In genomic region chr1:6239950-6240768, GRCh38 we compare ENCODE assay signal across 13 cellular contexts. TPM values are rescaled to one million over a fixed set of nuclear protein-coding genes. Genes with fewer than 3 reads are reported as not detected.
DNase-seq lines count a peak whose midpoint lies in the region; ATAC-seq and TF ChIP-seq lines count a peak whose summit lies in the region.
"Had no signal": no experiment of that assay in that cellular context is flagged by ENCODE, and none has a peak within 500 bp of the region (broad histone marks: within the 10 kb centered on the region; RNA-seq: fewer than 3 reads in every experiment).

No MANE protein-coding gene starts in this region.

- H3K4me3 Mint-ChIP-seq in H9: peak overlapping the region; percentile 47 to 74

- no peak overlapping the region for H4K91ac ChIP-seq in H9 (ENCODE audit: insufficient read length, low read depth, low read length)

- peaks cover 2% of the 10 kb centered on the region; the same call in 1 of the 2 replicates for H3K79me2 ChIP-seq in H9 (ENCODE audit: insufficient read depth, low read length)

- H3K4me2 ChIP-seq in H9 (ENCODE audit: insufficient read depth, insufficient read length, low read length): peak overlapping the region; percentile 21

- H3K36me3 ChIP-seq in iPS-15b (ENCODE audit: control insufficient read depth, insufficient read depth, low read length) (no peaks in the 10 kb centered on the region), tibial artery (no peaks in the 10 kb centered on the region)

- H3K27ac ChIP-seq in H9 (ENCODE audit: insufficient read length, low read depth, low read length): peak overlapping the region; percentile 82
- no peak overlapping the region for H3K27ac ChIP-seq in tibial artery
- H3K27ac ChIP-seq: dorsolateral prefrontal cortex had no signal

- no peak for ATAC-seq in HG02642 (IDR thresholded peaks at IDR 0.05; ENCODE audit: poor library complexity, unreplicated experiment)
- ATAC-seq in GM18502 (IDR thresholded peaks at IDR 0.05; ENCODE audit: poor library complexity, unreplicated experiment): no peak
- ATAC-seq: Panc1 had no signal

- no peak overlapping the region for H2BK5ac ChIP-seq in H9 (ENCODE audit: insufficient read length, low read length)

- peak overlapping the region; percentile 1 for H3K4me3 ChIP-seq in iPS-15b (ENCODE audit: low read depth, low read length)
- H3K4me3 ChIP-seq in tibial artery: no peak overlapping the region
- H3K4me3 ChIP-seq: dorsolateral prefrontal cortex had no signal

- H3K9me3 ChIP-seq in H9 (ENCODE audit: control insufficient read depth, low read depth, low read length) (no peaks in the 10 kb centered on the region), iPS-15b (ENCODE audit: control insufficient read depth, insufficient read depth, low read length) (no peaks in the 10 kb centered on the region), tibial artery (no peaks in the 10 kb centered on the region)

- H2BK120ac ChIP-seq in H9 (ENCODE audit: low read depth, low read length, poor library complexity, severe bottlenecking): no peak overlapping the region

- H3K79me1 ChIP-seq in H9 (ENCODE audit: insufficient read depth, low read depth, low read length, poor library complexity, severe bottlenecking): no peaks in the 10 kb centered on the region

- no CpG with 5 or more reads among the region's 17 CpGs for WGBS in H9 (ENCODE audit: extremely low coverage, insufficient read length, low lambda C conversion rate)

- no peaks in the 10 kb centered on the region for H4K20me1 ChIP-seq in H9 (ENCODE audit: control insufficient read depth, insufficient read depth, insufficient read length)

- intact Hi-C loops in tibial artery (cut with DNase I; ENCODE audit: low total_unique reads): loop anchor here (5.0 kb wide), 2 partner anchors 43 to 188 kb away; partner anchors contain the start of gene RPL22

- peaks cover 46 to 54% of the 10 kb centered on the region in 2 experiments for H3K4me1 Mint-ChIP-seq in H9
- H3K4me1 Mint-ChIP-seq: nephron had no signal

- H4K8ac ChIP-seq in H9 (replicated peaks; ENCODE audit: insufficient read length, low read depth, low read length): no peak overlapping the region

- no peaks in the 10 kb centered on the region for H3K36me3 Mint-ChIP-seq in H9 (ENCODE audit: insufficient read depth in 1 of 3, low read depth in 3 of 3)

- H3K4me1 ChIP-seq in H9 (ENCODE audit: insufficient read depth, low read length) (peaks cover 5% of the 10 kb centered on the region; the same call in 1 of the 2 replicates), iPS-15b (ENCODE audit: control insufficient read depth, insufficient read depth, low read length) (peaks cover 28% of the 10 kb centered on the region), tibial artery (peaks cover 0 to 19% (median 18%) of the 10 kb centered on the region in 4 donors)

- H3K23me2 ChIP-seq in H9 (ENCODE audit: insufficient read length, low read depth, low read length, poor library complexity, severe bottlenecking): peaks cover 23% of the 10 kb centered on the region

- TF ChIP-seq CTCF in H9 (conservative IDR thresholded peaks at IDR 0.05) (no peak), tibial artery (IDR thresholded peaks at IDR 0.05) (no peak)

- no peak overlapping the region for H2AFZ ChIP-seq in H9 (ENCODE audit: low read length)

- H2BK12ac ChIP-seq in H9 (ENCODE audit: insufficient read length, low read depth, low read length): no peak overlapping the region

- H3K9me3 Mint-ChIP-seq in H9: no peaks in the 10 kb centered on the region; a peak in 2 of 5 replicates
- H3K9me3 Mint-ChIP-seq: nephron had no signal

- H3K27ac Mint-ChIP-seq in H9: peak overlapping the region; percentile 98 to 99 (median 99)
- H3K27ac Mint-ChIP-seq: nephron had no signal

- no peak overlapping the region for H2BK15ac ChIP-seq in H9 (ENCODE audit: low read depth, low read length)

- no peak overlapping the region for H3T11ph ChIP-seq in H9 (ENCODE audit: low read length)

- no peak overlapping the region for H4K5ac ChIP-seq in H9 (ENCODE audit: insufficient read length, low read depth, low read length)

- DNase-seq in H9 (peak; percentile 63), NCI-H510A treated with DMSO at 0.1 percent for 48 hours (lab: John Stamatoyannopoulos, UW) (peak; percentile 79), tibial artery (no peak)
- DNase-seq: activated CD4-positive, alpha-beta T cell treated with anti-CD3 and anti-CD28 coated beads for 1 hour; activated naive CD4-positive, alpha-beta T cell treated with Interleukin-2 at 50 U/mL for 16 hours; dorsolateral prefrontal cortex; stimulated activated CD4-positive, alpha-beta T cell treated with anti-CD3 and anti-CD28 coated beads, Interleukin-1b, Interleukin-23, amount 100 ng/mL, for 48 hours had no signal

- H3K9ac ChIP-seq in H9 (ENCODE audit: extremely low read depth, insufficient read length, low read length): peak overlapping the region; percentile 0
- peak overlapping the region; percentile 2 for H3K9ac ChIP-seq in iPS-15b (ENCODE audit: low read depth, low read length)

- H3K27me3 Mint-ChIP-seq in H9 (ENCODE audit: low read depth): peaks cover 9% of the 10 kb centered on the region

- no peak overlapping the region for H2BK20ac ChIP-seq in H9 (ENCODE audit: low read depth, low read length, poor library complexity, severe bottlenecking)

- peak overlapping the region; percentile 36 for H3K18ac ChIP-seq in H9 (ENCODE audit: insufficient read length, low read depth, low read length)

- no peak overlapping the region for H3K56ac ChIP-seq in H9 (ENCODE audit: insufficient read length, low read depth, low read length)

- 0 out of 2 replicates have a peak overlapping the region, but pooled peaks have one; percentile 5 for H3K14ac ChIP-seq in H9 (ENCODE audit: insufficient read depth, low read length)

- no peak overlapping the region for H3K23ac ChIP-seq in H9 (ENCODE audit: insufficient read length, low read depth, low read length)

- no peak overlapping the region for H2AK5ac ChIP-seq in H9 (ENCODE audit: insufficient read length, low read length)

- no peaks in the 10 kb centered on the region; the same call in 1 of the 2 replicates for H3K27me3 ChIP-seq in H9 (ENCODE audit: insufficient read depth, low read length)
- H3K27me3 ChIP-seq in iPS-15b (ENCODE audit: control insufficient read depth, insufficient read depth, low read length): peaks cover 16% of the 10 kb centered on the region
- peaks cover 10 to 62% of the 10 kb centered on the region in 2 donors for H3K27me3 ChIP-seq in tibial artery

- H3K4ac ChIP-seq in H9 (ENCODE audit: low read depth, low read length): no peak overlapping the region

RNA-seq across cellular contexts. Expression of gene HES3, which starts 3.8 kb away (rescaled TPM):
- 89.9 and 93.4 TPM in 2 replicates for total RNA-seq in H9 (2021)
- total RNA-seq: dorsolateral prefrontal cortex, temporal lobe had no signal

RNA-seq across cellular contexts. Expression of gene ICMT, which starts 4.4 kb away (rescaled TPM):
- 107 and 114 TPM in 2 replicates for total RNA-seq in H9 (2021)

RNA-seq across cellular contexts. Expression of gene GPR153, which starts 20.7 kb away (rescaled TPM):
- 8.9 and 9.6 TPM in 2 replicates for total RNA-seq in H9 (2021)

RNA-seq across cellular contexts. Expression of gene RNF207, which starts 34.2 kb away (rescaled TPM):
- 4.9 and 7.1 TPM in 2 replicates for total RNA-seq in H9 (2021)

RNA-seq across cellular contexts. Expression of gene RPL22, which starts 40.8 kb away (rescaled TPM):
- total RNA-seq in H9 (2021): 547 and 582 TPM in 2 replicates

Comparison
In these comparisons a context has a peak if more than half of its experiments do, and no peak if none do; other contexts are left out.
1. DNase-seq: peak in H9 (single experiment) and NCI-H510A treated with DMSO at 0.1 percent for 48 hours (single experiment); none in tibial artery (0 of 2).